ENCODE assay signal across 8 cellular contexts in the genomic region with DNA sequence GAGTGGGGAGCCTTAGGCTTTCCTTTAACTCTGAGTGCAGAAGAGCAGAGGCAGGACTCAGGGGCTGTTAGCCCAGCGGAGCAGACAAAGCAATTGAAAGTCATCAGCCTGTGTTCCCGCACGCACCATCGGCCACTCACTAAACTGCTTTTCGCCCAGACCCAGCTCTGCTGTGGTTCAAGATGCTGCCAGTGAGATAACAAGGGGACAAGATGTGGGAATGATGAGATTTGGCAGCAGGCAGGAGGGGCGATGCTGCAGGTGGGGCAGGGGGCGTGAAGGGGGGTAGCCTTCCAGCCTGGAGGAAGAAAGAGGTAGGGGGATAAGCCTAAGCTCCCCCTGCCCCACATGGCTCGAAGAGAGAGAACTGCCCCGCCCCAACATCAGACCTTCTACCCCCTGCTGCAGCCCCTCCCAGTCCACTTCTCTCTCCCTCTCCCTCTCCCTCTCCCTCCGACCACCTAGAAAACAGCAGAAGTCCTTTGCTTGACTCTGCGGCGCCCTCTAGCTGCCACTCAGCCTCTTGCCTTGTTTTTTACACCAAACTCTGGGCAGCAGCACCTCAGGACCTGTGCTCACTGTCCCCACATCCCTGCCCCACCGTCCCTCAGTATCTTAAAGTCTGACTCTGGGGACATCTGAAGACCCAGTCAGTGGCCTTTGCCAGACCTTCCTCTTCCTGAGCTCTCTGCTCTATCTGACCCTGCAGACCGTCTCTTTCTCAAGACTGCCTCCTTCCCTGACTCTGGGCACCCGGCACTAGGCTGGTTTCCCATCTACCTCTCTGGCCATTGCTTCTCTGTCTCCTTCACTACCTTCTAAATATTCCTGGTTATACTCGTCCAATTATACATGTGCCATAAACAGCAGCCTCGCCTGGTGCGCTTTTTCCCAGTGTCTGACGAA.
A peak's percentile ranks its signal among the peaks of the same experiment; 100 is the strongest.
DNase-seq lines count a peak whose midpoint lies in the region; ATAC-seq and TF ChIP-seq lines count a peak whose summit lies in the region.

No MANE protein-coding gene starts in this region.

- H3K4me3 ChIP-seq in vagina = no peak overlapping the region

- DNase-seq in DMS53 (lab: John Stamatoyannopoulos, UW) = peak; percentile 77
- peak in 1 of 2 donors; percentile 73 for DNase-seq in activated naive CD4-positive, alpha-beta T cell treated with anti-CD3 and anti-CD28 coated beads, Interleukin-2, amount 50 U/mL, for 72 hours (ENCODE audit: low spot score in 2 of 2)
- DNase-seq in Right ventricle myocardium inferior (ENCODE audit: missing footprints) = peak; percentile 88
- peak; percentile 93 for DNase-seq in posterior vena cava (ENCODE audit: low spot score)
- DNase-seq in vagina (ENCODE audit: extremely low spot score in 2 of 2) = no peak

- TF ChIP-seq CTCF in LNCAP (IDR thresholded peaks at IDR 0.05) = peak; percentile 85
- peak; percentile 48 to 54 (median 54) for TF ChIP-seq CTCF in vagina (IDR thresholded peaks at IDR 0.05)

- H3K36me3 ChIP-seq in vagina = no peaks in the 10 kb centered on the region

- no peaks in the 10 kb centered on the region for H3K27me3 ChIP-seq in vagina

- no peak overlapping the region for H3K27ac Mint-ChIP-seq in activated naive CD4-positive, alpha-beta T cell treated with anti-CD3 and anti-CD28 coated beads, Interleukin-2, amount 50 U/mL, for 72 hours

- no peaks in the 10 kb centered on the region for H3K9me3 ChIP-seq in vagina

- no peak for TF ChIP-seq POLR2A in vagina (IDR thresholded peaks at IDR 0.05)

- H3K9me3 Mint-ChIP-seq in activated naive CD4-positive, alpha-beta T cell treated with anti-CD3 and anti-CD28 coated beads, Interleukin-2, amount 50 U/mL, for 72 hours = no peaks in the 10 kb centered on the region

- no peak overlapping the region for H3K27ac ChIP-seq in vagina

- intact Hi-C loops in Right ventricle myocardium inferior (cut with DNase I) = loop anchor here (5.0 kb wide), 1 partner anchor 222 kb away; no protein-coding TSS in a partner anchor
- intact Hi-C loops in posterior vena cava (cut with DNase I) = loop anchor here in 1 of 2 donors (10.0 kb wide), 1 partner anchor 1856 kb away; no protein-coding TSS in a partner anchor
- intact Hi-C loops in vagina (cut with DNase I) = no loop called here

- H3K36me3 Mint-ChIP-seq in activated naive CD4-positive, alpha-beta T cell treated with anti-CD3 and anti-CD28 coated beads, Interleukin-2, amount 50 U/mL, for 72 hours = no peaks in the 10 kb centered on the region

- ATAC-seq in SK-N-SH treated with all-trans-retinoic acid at 6 μM for 48 hours (peak; percentile 88), Right ventricle myocardium inferior (peak; percentile 57), GM18511 (IDR thresholded peaks at IDR 0.05; ENCODE audit: unreplicated experiment) (no peak)
- ATAC-seq in activated naive CD4-positive, alpha-beta T cell treated with anti-CD3 and anti-CD28 coated beads, Interleukin-2, amount 50 U/mL, for 72 hours = peak; percentile 50 to 63

- H3K4me1 ChIP-seq in vagina = no peaks in the 10 kb centered on the region

TF ChIP-seq in SK-N-SH treated with all-trans-retinoic acid at 6 μM for 48 hours, 23 proteins besides CTCF, POLR2A, EP300 and RAD21:
- no peak for TF ChIP-seq POU6F1 (CRISPR knock-in tag; IDR thresholded peaks at IDR 0.05; ENCODE audit: borderline replicate concordance, low read depth)
- TF ChIP-seq OSR1 (CRISPR knock-in tag; IDR thresholded peaks at IDR 0.05) = no peak
- no peak for TF ChIP-seq BACH2 (CRISPR knock-in tag; IDR thresholded peaks at IDR 0.05; ENCODE audit: borderline replicate concordance)
- TF ChIP-seq ZFP30 (CRISPR knock-in tag; IDR thresholded peaks at IDR 0.05) = no peak
- no peak for TF ChIP-seq ZFP3 (CRISPR knock-in tag; IDR thresholded peaks at IDR 0.05)
- TF ChIP-seq ZNF8 (CRISPR knock-in tag; IDR thresholded peaks at IDR 0.05) = no peak
- no peak for TF ChIP-seq PPARA (CRISPR knock-in tag; IDR thresholded peaks at IDR 0.05; ENCODE audit: borderline replicate concordance)
TF ChIP-seq in SK-N-SH treated with all-trans-retinoic acid at 6 μM for 48 hours: peak in this region for 0.

Comparison
In these comparisons a context has a peak if more than half of its experiments do, and no peak if none do; other contexts are left out.
1. DNase-seq: peak in DMS53 (single experiment), Right ventricle myocardium inferior (single experiment) and posterior vena cava (single experiment); none in vagina (0 of 2).